Comparison of ENCODE assay signal across 8 cellular contexts in genomic region chr19:35746556-35746955, GRCh38. TPM values are rescaled to one million over a fixed set of nuclear protein-coding genes. Genes with fewer than 3 reads are reported as not detected.
A peak's percentile ranks its signal among the peaks of the same experiment; 100 is the strongest.
DNase-seq lines count a peak whose midpoint lies in the region; ATAC-seq and TF ChIP-seq lines count a peak whose summit lies in the region.

No MANE protein-coding gene starts in this region.

- BruUV-seq in OCI-LY7 (replicated peaks; lab: Mats Ljungman, UMichigan), result no TSS peak

- no peaks in the 10 kb centered on the region for H3K9me3 ChIP-seq in OCI-LY7 (ENCODE audit: low read length)
- no peaks in the 10 kb centered on the region for H3K9me3 ChIP-seq in endodermal cell (ENCODE audit: control insufficient read depth, low read length)

- H2AFZ ChIP-seq in OCI-LY7 (ENCODE audit: low read length), result no peak overlapping the region

- CTCF ChIA-PET in OCI-LY7 (lab: Charles Lee; ENCODE audit: unreplicated experiment), result no interaction called here

- H3K9me2 ChIP-seq in OCI-LY7 (ENCODE audit: insufficient read depth, low read length), result no peaks in the 10 kb centered on the region

- peaks cover 9% of the 10 kb centered on the region for H3K36me3 Mint-ChIP-seq in endodermal cell (ENCODE audit: low read depth)
- peaks cover 3% of the 10 kb centered on the region for H3K36me3 Mint-ChIP-seq in progenitor cell of endocrine pancreas (ENCODE audit: insufficient read depth)

- no peak for DNase-seq in GM06990 (ENCODE audit: extremely low read depth, insufficient read length)
- DNase-seq in OCI-LY7 (ENCODE audit: low spot score), result no peak
- no peak for DNase-seq in endodermal cell
- no peak for DNase-seq in progenitor cell of endocrine pancreas (ENCODE audit: low spot score, unreplicated experiment)
- no peak for DNase-seq in GM13976 (ENCODE audit: low spot score)
- DNase-seq in NCI-H446 treated with DMSO at 0.1 percent for 48 hours (lab: John Stamatoyannopoulos, UW), result no peak

- H3K36me3 ChIP-seq in GM06990 (ENCODE audit: control insufficient read depth, insufficient read depth, low read length) (no peaks in the 10 kb centered on the region), OCI-LY7 (ENCODE audit: insufficient read depth, low read length) (no peaks in the 10 kb centered on the region; the same call in 1 of the 2 replicates), endodermal cell (ENCODE audit: control insufficient read depth, insufficient read depth, low read length) (peaks cover 3% of the 10 kb centered on the region)

- H3K27ac ChIP-seq in OCI-LY7 (ENCODE audit: low read depth, low read length, poor library complexity, severe bottlenecking) (no peak overlapping the region), endodermal cell (ENCODE audit: low read depth, low read length) (no peak overlapping the region)

- H3K9ac ChIP-seq in endodermal cell (ENCODE audit: extremely low read depth, low read length, poor library complexity, severe bottlenecking), result peak overlapping the region; percentile 99

- intact Hi-C loops in OCI-LY7 (cut with micrococcal nuclease; ENCODE audit: unreplicated experiment), result loop anchor here (10.0 kb wide), 1 partner anchor 1312 kb away; no protein-coding TSS in a partner anchor

- WGBS in endodermal cell (ENCODE audit: insufficient coverage in 1 of 2, insufficient read length in 1 of 2), 2 experiments, result 86 to 96% methylated on average over 4 to 5 of the region's 5 CpGs

- peaks cover 14% of the 10 kb centered on the region; the same call in 1 of the 2 replicates for H3K79me2 ChIP-seq in OCI-LY7 (ENCODE audit: insufficient read depth, low read depth, low read length)

- H4K20me1 ChIP-seq in OCI-LY7 (ENCODE audit: insufficient read depth, low read length), result no peaks in the 10 kb centered on the region

- H3K27me3 Mint-ChIP-seq in endodermal cell (ENCODE audit: insufficient read depth), result no peaks in the 10 kb centered on the region
- no peaks in the 10 kb centered on the region for H3K27me3 Mint-ChIP-seq in progenitor cell of endocrine pancreas

- H3K4me1 Mint-ChIP-seq in endodermal cell (peaks cover 10% of the 10 kb centered on the region), progenitor cell of endocrine pancreas (ENCODE audit: low read depth) (peaks cover 30% of the 10 kb centered on the region)

- no peak for ATAC-seq in HG03039 (IDR thresholded peaks at IDR 0.05; ENCODE audit: unreplicated experiment)
- no peak for ATAC-seq in GM18909 (IDR thresholded peaks at IDR 0.05; ENCODE audit: poor library complexity, unreplicated experiment)

- POLR2A ChIA-PET in OCI-LY7 (lab: Charles Lee), result interaction anchor here (0.7 to 1.0 kb wide), 2 partner anchors 12 to 257 kb away, joined by 3 to 6 read pairs; no protein-coding TSS in a partner anchor

- H3K4me3 ChIP-seq in GM06990 (replicated peaks; ENCODE audit: low read depth, low read length) (peak overlapping the region; percentile 67), OCI-LY7 (ENCODE audit: low read depth, low read length, poor library complexity, severe bottlenecking) (peak overlapping the region; percentile 78), endodermal cell (ENCODE audit: low read length) (peak overlapping the region; percentile 98)

- H3K9me3 Mint-ChIP-seq in endodermal cell (no peaks in the 10 kb centered on the region), progenitor cell of endocrine pancreas (ENCODE audit: low read depth) (no peaks in the 10 kb centered on the region)

- TF ChIP-seq CTCF in GM06990 (IDR thresholded peaks at IDR 0.05; ENCODE audit: insufficient read depth, low read length, poor library complexity, severe bottlenecking) (no peak), OCI-LY7 (conservative IDR thresholded peaks at IDR 0.05; ENCODE audit: low read length) (no peak), endodermal cell (conservative IDR thresholded peaks at IDR 0.05) (no peak), progenitor cell of endocrine pancreas (IDR thresholded peaks at IDR 0.05; ENCODE audit: unreplicated experiment) (no peak), GM13976 (IDR thresholded peaks at IDR 0.05; ENCODE audit: borderline replicate concordance, control extremely low read depth, extremely low read depth, insufficient read depth, missing control alignments) (no peak)

- H3K27ac Mint-ChIP-seq in endodermal cell (peak overlapping the region; percentile 100), progenitor cell of endocrine pancreas (peak overlapping the region; percentile 100)

- H3K4me1 ChIP-seq in OCI-LY7 (ENCODE audit: insufficient read depth, low read length, poor library complexity, severe bottlenecking) (peaks cover 52% of the 10 kb centered on the region), endodermal cell (ENCODE audit: control insufficient read depth, insufficient read depth, low read length) (no peaks in the 10 kb centered on the region)

- H3K27me3 ChIP-seq in GM06990 (replicated peaks; ENCODE audit: control insufficient read depth, insufficient read depth, low read length) (no peaks in the 10 kb centered on the region), endodermal cell (ENCODE audit: control insufficient read depth, insufficient read depth, low read length, poor library complexity, severe bottlenecking) (no peaks in the 10 kb centered on the region)

- in situ Hi-C loops in GM13976 (cut with MboI; ENCODE audit: low sequenced_read_pairs, unreplicated experiment), result no loop called here

- H3K4me2 ChIP-seq in OCI-LY7 (ENCODE audit: low read length), result peak overlapping the region; percentile 86

- H3K4me3 Mint-ChIP-seq in endodermal cell, result peak overlapping the region; percentile 82
- H3K4me3 Mint-ChIP-seq in progenitor cell of endocrine pancreas (ENCODE audit: low read depth), result peak overlapping the region; percentile 98

RNA-seq across cellular contexts. Expression of gene PSENEN, which starts 1.1 kb away (rescaled TPM):
- 20.8 and 25.7 TPM in 2 replicates for total RNA-seq in OCI-LY7 (2014; rRNA removed; shearing (Covaris generic))
- 51.0 and 53.7 TPM in 2 replicates for total RNA-seq in OCI-LY7 (2022)
- 100 to 1,000 TPM; 101 to 109 TPM for total RNA-seq in endodermal cell
- 76.8 TPM for polyA plus RNA-seq in endodermal cell (2013, experiment 1 of 2)
- polyA plus RNA-seq in endodermal cell (2013, experiment 2 of 2), result 65.3 TPM
- total RNA-seq in progenitor cell of endocrine pancreas, result 81.4 and 83.8 TPM in 2 replicates

RNA-seq across cellular contexts. Expression of gene U2AF1L4, which starts 1.3 kb away (rescaled TPM):
- total RNA-seq in OCI-LY7 (2014; rRNA removed; shearing (Covaris generic)), result 16.1 and 33.6 TPM in 2 replicates
- 35.2 and 37.5 TPM in 2 replicates for total RNA-seq in OCI-LY7 (2022)
- 10 to 100 TPM; 17.3 to 23.2 TPM for total RNA-seq in endodermal cell
- polyA plus RNA-seq in endodermal cell (2013, experiment 1 of 2), result 20.7 TPM
- polyA plus RNA-seq in endodermal cell (2013, experiment 2 of 2), result 16.6 TPM
- total RNA-seq in progenitor cell of endocrine pancreas, result 35.5 and 37.4 TPM in 2 replicates

RNA-seq across cellular contexts. Expression of gene LIN37, which starts 1.8 kb away (rescaled TPM):
- total RNA-seq in OCI-LY7 (2014; rRNA removed; shearing (Covaris generic)), result 6.0 and 11.6 TPM in 2 replicates
- 11.7 and 20.0 TPM in 2 replicates for total RNA-seq in OCI-LY7 (2022)
- 1 to 10 TPM; 6.6 to 7.6 TPM for total RNA-seq in endodermal cell
- polyA plus RNA-seq in endodermal cell (2013, experiment 1 of 2), result 11.6 TPM
- 10.4 TPM for polyA plus RNA-seq in endodermal cell (2013, experiment 2 of 2)
- 12.7 and 13.1 TPM in 2 replicates for total RNA-seq in progenitor cell of endocrine pancreas

RNA-seq across cellular contexts. Expression of gene IGFLR1, which starts 4.3 kb away (rescaled TPM):
- 8.5 and 11.4 TPM in 2 replicates for total RNA-seq in OCI-LY7 (2014; rRNA removed; shearing (Covaris generic))
- total RNA-seq in OCI-LY7 (2022) (18.3 and 21.5 TPM in 2 replicates), endodermal cell (1 to 10 TPM; 4.6 to 7.1 TPM), progenitor cell of endocrine pancreas (5.1 TPM in 2 replicates)
- polyA plus RNA-seq in endodermal cell (2013, experiment 1 of 2), result 9.0 TPM
- polyA plus RNA-seq in endodermal cell (2013, experiment 2 of 2), result 6.1 TPM

RNA-seq across cellular contexts. Expression of gene HSPB6, which starts 10.3 kb away (rescaled TPM):
- total RNA-seq in OCI-LY7 (2014; rRNA removed; shearing (Covaris generic)), result not detected in 2 replicates
- total RNA-seq in OCI-LY7 (2022) (1.7 and 1.8 TPM in 2 replicates), endodermal cell (under 1 TPM; 0.33 to 0.90 TPM), progenitor cell of endocrine pancreas (0.33 TPM in 1 of 2 replicates, not detected in the other)
- 0.36 TPM for polyA plus RNA-seq in endodermal cell (2013, experiment 1 of 2)
- 0.62 TPM for polyA plus RNA-seq in endodermal cell (2013, experiment 2 of 2)
